Comparison of ENCODE assay signal across 8 cellular contexts in the genomic region with DNA sequence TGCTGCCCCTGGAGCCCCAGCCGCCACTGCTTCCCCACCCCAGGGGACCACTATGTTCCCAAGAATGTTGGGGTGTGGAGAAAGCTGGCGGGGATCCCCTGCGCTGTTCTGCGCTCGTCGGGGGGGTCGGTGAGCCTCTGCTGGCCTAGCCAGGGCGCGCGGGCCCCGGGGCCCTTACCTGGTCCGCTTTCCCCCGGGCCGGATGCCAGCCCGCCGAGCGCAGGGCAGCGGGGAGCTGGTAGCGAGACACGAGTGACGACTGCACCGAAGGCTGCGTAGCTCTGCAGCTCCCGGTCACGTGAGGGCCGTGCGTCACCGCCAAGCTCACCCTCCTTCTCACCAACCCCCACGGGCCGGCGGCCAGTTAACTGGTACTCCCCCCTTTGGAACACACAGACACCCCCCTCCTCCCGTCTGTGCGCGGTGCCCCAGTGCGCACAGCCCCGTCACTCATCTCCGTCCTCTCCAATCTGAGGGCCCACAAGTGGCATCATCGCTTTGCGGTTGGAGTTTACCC. TPM values are rescaled to one million over a fixed set of nuclear protein-coding genes. Genes with fewer than 3 reads are reported as not detected.
A peak's percentile ranks its signal among the peaks of the same experiment; 100 is the strongest.
DNase-seq lines count a peak whose midpoint lies in the region; ATAC-seq and TF ChIP-seq lines count a peak whose summit lies in the region.

TSS of gene BEX1 (minus strand) at position 254 of the 517 bp plus-strand sequence. CDS start 897 bp downstream, outside the sequence.

- peaks cover 33% of the 10 kb centered on the region for H3K27me3 Mint-ChIP-seq in CD4-positive, alpha-beta T cell
- H3K27me3 Mint-ChIP-seq in T-helper 17 cell (peaks cover 15% of the 10 kb centered on the region), osteocyte (ENCODE audit: unreplicated experiment) (no peaks in the 10 kb centered on the region)

- no peak for TF ChIP-seq CTCF in CD4-positive, alpha-beta T cell (IDR thresholded peaks at IDR 0.05)
- TF ChIP-seq CTCF in osteocyte (IDR thresholded peaks at IDR 0.05): no peak

- CTCF ChIA-PET in CD4-positive, alpha-beta T cell (lab: Charles Lee): no interaction called here

- DNase-seq in CD4-positive, alpha-beta T cell: peak in 4 of 10 experiments; percentile 0 to 15 (median 3)
- DNase-seq in MV-4-11 (lab: John Stamatoyannopoulos, UW) (peak; percentile 65), T-helper 17 cell (no peak), fibroblast of peridontal ligament (ENCODE audit: extremely low read depth) (peak; percentile 0), osteocyte (ENCODE audit: extremely low spot score, unreplicated experiment) (no peak)

- no peaks in the 10 kb centered on the region for H3K36me3 Mint-ChIP-seq in CD4-positive, alpha-beta T cell (ENCODE audit: low read depth)
- no peaks in the 10 kb centered on the region for H3K36me3 Mint-ChIP-seq in T-helper 17 cell (ENCODE audit: low read depth)
- no peaks in the 10 kb centered on the region for H3K36me3 Mint-ChIP-seq in osteocyte (ENCODE audit: unreplicated experiment)

- no peak within 1 kb of the TSS for H3K27ac Mint-ChIP-seq in CD4-positive, alpha-beta T cell
- H3K27ac Mint-ChIP-seq in T-helper 17 cell: no peak within 1 kb of the TSS
- peak within 1 kb of the TSS; percentile 47 for H3K27ac Mint-ChIP-seq in osteocyte (ENCODE audit: unreplicated experiment)

- no peak for ATAC-seq in CD4-positive, alpha-beta T cell (ENCODE audit: poor library complexity)
- ATAC-seq in T-helper 17 cell (peak; percentile 49), GM21576 (IDR thresholded peaks at IDR 0.05; ENCODE audit: unreplicated experiment) (no peak), HG03442 (IDR thresholded peaks at IDR 0.05; ENCODE audit: unreplicated experiment) (no peak), GM19395 (IDR thresholded peaks at IDR 0.05; ENCODE audit: unreplicated experiment) (no peak)

- no peaks in the 10 kb centered on the region for H3K27me3 ChIP-seq in CD4-positive, alpha-beta T cell (ENCODE audit: control insufficient read depth, insufficient read depth, low read length)

- H3K4me3 Mint-ChIP-seq in CD4-positive, alpha-beta T cell: peak within 1 kb of the TSS; percentile 20
- peak within 1 kb of the TSS; percentile 72 for H3K4me3 Mint-ChIP-seq in T-helper 17 cell
- H3K4me3 Mint-ChIP-seq in osteocyte (ENCODE audit: unreplicated experiment): peak within 1 kb of the TSS; percentile 69

- no peaks in the 10 kb centered on the region for H3K9me3 ChIP-seq in CD4-positive, alpha-beta T cell (ENCODE audit: control insufficient read depth, low read length)
- H3K9me3 ChIP-seq in T-helper 17 cell (ENCODE audit: control insufficient read depth, low read length, poor library complexity, severe bottlenecking): no peaks in the 10 kb centered on the region

- no peaks in the 10 kb centered on the region for H3K9me3 Mint-ChIP-seq in CD4-positive, alpha-beta T cell
- peaks cover 10% of the 10 kb centered on the region for H3K9me3 Mint-ChIP-seq in osteocyte (ENCODE audit: unreplicated experiment)

- POLR2A ChIA-PET in CD4-positive, alpha-beta T cell (lab: Charles Lee): no interaction called here

- H3K27ac ChIP-seq in CD4-positive, alpha-beta T cell (ENCODE audit: low read depth, low read length): no peak within 1 kb of the TSS

- intact Hi-C loops in CD4-positive, alpha-beta T cell (cut with DNase I, micrococcal nuclease): no loop called here

- no peaks in the 10 kb centered on the region for H3K4me1 Mint-ChIP-seq in CD4-positive, alpha-beta T cell (ENCODE audit: low read depth)
- H3K4me1 Mint-ChIP-seq in T-helper 17 cell: no peaks in the 10 kb centered on the region
- peaks cover 7% of the 10 kb centered on the region for H3K4me1 Mint-ChIP-seq in osteocyte (ENCODE audit: unreplicated experiment)

RNA-seq across cellular contexts. Expression of gene BEX1, which starts in this region (rescaled TPM):
- under 1 TPM; 0.44 to 0.53 TPM for total RNA-seq in CD4-positive, alpha-beta T cell
- total RNA-seq in T-helper 17 cell: under 1 TPM in 1 of 2 donors, not detected in 1; 0.81 TPM
- 9.3 and 10.7 TPM in 2 replicates for total RNA-seq in osteocyte

Comparison
In these comparisons a context has a peak if more than half of its experiments do, and no peak if none do; other contexts are left out.
1. Peak in ATAC-seq in T-helper 17 cell; RNA of the gene not detected or under 1 TPM.
2. DNase-seq: peak in MV-4-11 (single experiment) and fibroblast of peridontal ligament (single experiment); none in T-helper 17 cell (0 of 3) and osteocyte (single experiment).
3. H3K4me3 Mint-ChIP-seq: peak in every context shown above with its lines; median percentile 72 in T-helper 17 cell; 69 in osteocyte; 20 in CD4-positive, alpha-beta T cell.